Comparison of ENCODE assay signal across 8 cellular contexts in the genomic region with DNA sequence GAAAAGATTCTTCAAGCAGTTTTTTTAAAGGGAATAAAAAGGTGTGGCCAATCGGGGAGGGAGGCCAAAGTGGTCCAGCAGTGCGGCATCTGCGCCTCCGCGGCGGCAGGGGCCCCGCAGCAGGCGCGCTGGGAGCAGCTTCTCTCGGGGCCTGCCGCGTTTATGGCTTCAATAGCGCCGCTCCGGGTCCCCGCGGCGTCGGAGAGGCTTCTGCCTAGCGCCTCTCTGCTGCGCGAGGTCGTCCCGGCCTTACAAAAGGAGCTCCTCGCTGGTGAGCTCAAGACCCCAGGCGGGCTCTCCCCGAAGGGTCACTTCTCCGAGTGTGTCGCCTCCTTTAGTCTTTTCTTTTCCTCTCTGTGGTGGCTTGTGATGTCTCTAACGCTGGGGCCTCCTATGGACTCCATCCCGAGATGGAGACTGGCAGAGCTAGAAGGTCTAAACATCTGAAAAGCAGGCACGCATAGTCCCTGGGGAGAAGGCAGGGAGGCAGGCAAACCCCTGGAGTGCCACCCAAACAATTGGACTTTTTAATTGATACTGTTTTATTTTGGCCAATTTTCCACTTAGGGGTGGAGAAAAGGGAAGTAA.
DNase-seq lines count a peak whose midpoint lies in the region; ATAC-seq and TF ChIP-seq lines count a peak whose summit lies in the region.

No MANE protein-coding gene starts in this region.

- H3K27ac Mint-ChIP-seq in GM23338 = no peak overlapping the region
- H3K27ac Mint-ChIP-seq in activated T-cell treated with anti-CD3 and anti-CD28 coated beads, Interleukin-2, amount 50 U/mL, for 72 hours = no peak overlapping the region

- H3K4me1 ChIP-seq in GM23338 (ENCODE audit: insufficient read depth) (peaks cover 12% of the 10 kb centered on the region; the same call in 1 of the 2 replicates), right cardiac atrium (ENCODE audit: control insufficient read depth, insufficient read depth, low read length) (no peaks in the 10 kb centered on the region)

- no peaks in the 10 kb centered on the region for H4K20me1 ChIP-seq in GM23338 (replicated peaks; ENCODE audit: insufficient read depth)

- H3F3A ChIP-seq in GM23338 (replicated peaks; ENCODE audit: low read depth) = 0 out of 2 replicates have a peak, but pooled peaks cover 4% of the 10 kb centered on the region

- 13% methylated on average over 32 of the region's 32 CpGs for WGBS in right cardiac atrium

- no peaks in the 10 kb centered on the region for H3K36me3 ChIP-seq in GM23338 (ENCODE audit: insufficient read depth)

- H3K4me2 ChIP-seq in GM23338 = peak overlapping the region; percentile 80

- ATAC-seq in GM23338 = peak; percentile 96
- peak in 1 of 2 donors; percentile 53 for ATAC-seq in activated T-cell treated with anti-CD3 and anti-CD28 coated beads, Interleukin-2, amount 50 U/mL, for 72 hours (replicated peaks in 1 of 2)
- ATAC-seq in right cardiac atrium = peak; percentile 54 to 68
- ATAC-seq in HG03025 (IDR thresholded peaks at IDR 0.05; ENCODE audit: low FRiP score, unreplicated experiment) = no peak

- H3K4me3 ChIP-seq in GM23338 = peak overlapping the region; percentile 49
- peak overlapping the region; percentile 43 for H3K4me3 ChIP-seq in right cardiac atrium (ENCODE audit: low read length)
- H3K4me3 ChIP-seq in retinal pigment epithelial cell (ENCODE audit: low read length) = peak overlapping the region; percentile 22

- intact Hi-C loops in right cardiac atrium (cut with DNase I) = loop anchor here (5.0 to 10.0 kb wide), 5 partner anchors 107 to 377 kb away; a partner anchor contains a TSS

- H3K27ac ChIP-seq in GM23338 (ENCODE audit: low read depth) (no peak overlapping the region), right cardiac atrium (ENCODE audit: low read length) (no peak overlapping the region)

- H3K4me3 Mint-ChIP-seq in GM23338 = peak overlapping the region; percentile 61
- H3K4me3 Mint-ChIP-seq in activated T-cell treated with anti-CD3 and anti-CD28 coated beads, Interleukin-2, amount 50 U/mL, for 72 hours = peak overlapping the region in 1 of 2 donors; percentile 46

- H3K27me3 Mint-ChIP-seq in GM23338 (ENCODE audit: insufficient read depth, low read depth, poor library complexity) = peaks cover 25% of the 10 kb centered on the region
- H3K27me3 Mint-ChIP-seq in activated T-cell treated with anti-CD3 and anti-CD28 coated beads, Interleukin-2, amount 50 U/mL, for 72 hours (ENCODE audit: low read depth) = peaks cover 14% of the 10 kb centered on the region

- H3K79me2 ChIP-seq in GM23338 (replicated peaks; ENCODE audit: insufficient read depth) = no peaks in the 10 kb centered on the region

- H3K9me3 ChIP-seq in right cardiac atrium (ENCODE audit: control insufficient read depth, low read length) = no peaks in the 10 kb centered on the region

- no peaks in the 10 kb centered on the region for H3K9me2 ChIP-seq in GM23338 (ENCODE audit: insufficient read depth)

- H3K27me3 ChIP-seq in GM23338 (ENCODE audit: insufficient read depth) (peaks cover 21% of the 10 kb centered on the region), right cardiac atrium (ENCODE audit: control insufficient read depth, insufficient read depth) (no peaks in the 10 kb centered on the region)

- TF ChIP-seq CTCF in GM23338 (conservative IDR thresholded peaks at IDR 0.05; ENCODE audit: low read depth in 2 of 2) (0 out of 4 replicates have a peak, but pooled peaks of 1 of the 2 experiments have one; percentile 10), retinal pigment epithelial cell (conservative IDR thresholded peaks at IDR 0.05; ENCODE audit: low read depth, low read length) (peak; percentile 9)

- peak; percentile 88 for DNase-seq in GM23338 (ENCODE audit: low spot score)
- DNase-seq in activated T-cell treated with anti-CD3 and anti-CD28 coated beads, Interleukin-2, amount 50 U/mL, for 72 hours = peak; percentile 9 to 26
- DNase-seq in right cardiac atrium = peak; percentile 17 to 66 (median 62)
- no peak for DNase-seq in retinal pigment epithelial cell (ENCODE audit: low read depth)
- no peak for DNase-seq in stimulated activated naive CD4-positive, alpha-beta T cell (lab: John Stamatoyannopoulos, UW)
- no peak for DNase-seq in activated CD4-positive, alpha-beta T cell treated with anti-CD3 and anti-CD28 coated beads, Interleukin-2, amount 50 U/mL, for 1 hour
- DNase-seq in EL = no peak

- peak overlapping the region; percentile 98 for H2AFZ ChIP-seq in GM23338

- peaks cover 6% of the 10 kb centered on the region; the same call in 2 of the 3 replicates for H3K9me3 Mint-ChIP-seq in GM23338
- no peaks in the 10 kb centered on the region for H3K9me3 Mint-ChIP-seq in activated T-cell treated with anti-CD3 and anti-CD28 coated beads, Interleukin-2, amount 50 U/mL, for 72 hours

- H3K36me3 Mint-ChIP-seq in GM23338 (ENCODE audit: low read depth) = no peaks in the 10 kb centered on the region
- no peaks in the 10 kb centered on the region for H3K36me3 Mint-ChIP-seq in activated T-cell treated with anti-CD3 and anti-CD28 coated beads, Interleukin-2, amount 50 U/mL, for 72 hours (ENCODE audit: insufficient read depth in 2 of 2)

- H3K4me1 Mint-ChIP-seq in GM23338 = peaks cover 13% of the 10 kb centered on the region; the same call in 2 of the 3 replicates
- peaks cover 35% of the 10 kb centered on the region for H3K4me1 Mint-ChIP-seq in activated T-cell treated with anti-CD3 and anti-CD28 coated beads, Interleukin-2, amount 50 U/mL, for 72 hours (ENCODE audit: low read depth)

TF ChIP-seq in GM23338, 12 proteins besides CTCF, POLR2A, EP300 and RAD21 (continues in another document):
- TF ChIP-seq STAT1 (IDR thresholded peaks at IDR 0.05; ENCODE audit: unreplicated experiment) = no peak
- TF ChIP-seq CREB1 (CRISPR knock-in tag; IDR thresholded peaks at IDR 0.05; ENCODE audit: low read depth) = no peak
- TF ChIP-seq JUNB (IDR thresholded peaks at IDR 0.05; ENCODE audit: unreplicated experiment) = no peak
- TF ChIP-seq ZNF331 (CRISPR knock-in tag; IDR thresholded peaks at IDR 0.05; ENCODE audit: low read depth) = no peak
- no peak for TF ChIP-seq ZNF114 (CRISPR knock-in tag; IDR thresholded peaks at IDR 0.05)
- no peak for TF ChIP-seq POLR2AphosphoS5 (IDR thresholded peaks at IDR 0.05; ENCODE audit: low read depth)
- no peak for TF ChIP-seq EZH2phosphoT487 (IDR thresholded peaks at IDR 0.05; ENCODE audit: unreplicated experiment)
- TF ChIP-seq NANOG (IDR thresholded peaks at IDR 0.05; ENCODE audit: borderline replicate concordance) = no peak
- TF ChIP-seq, protein P1, sequence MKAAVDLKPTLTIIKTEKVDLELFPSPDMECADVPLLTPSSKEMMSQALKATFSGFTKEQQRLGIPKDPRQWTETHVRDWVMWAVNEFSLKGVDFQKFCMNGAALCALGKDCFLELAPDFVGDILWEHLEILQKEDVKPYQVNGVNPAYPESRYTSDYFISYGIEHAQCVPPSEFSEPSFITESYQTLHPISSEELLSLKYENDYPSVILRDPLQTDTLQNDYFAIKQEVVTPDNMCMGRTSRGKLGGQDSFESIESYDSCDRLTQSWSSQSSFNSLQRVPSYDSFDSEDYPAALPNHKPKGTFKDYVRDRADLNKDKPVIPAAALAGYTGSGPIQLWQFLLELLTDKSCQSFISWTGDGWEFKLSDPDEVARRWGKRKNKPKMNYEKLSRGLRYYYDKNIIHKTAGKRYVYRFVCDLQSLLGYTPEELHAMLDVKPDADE (IDR thresholded peaks at IDR 0.05) = no peak
- TF ChIP-seq, protein P2, sequence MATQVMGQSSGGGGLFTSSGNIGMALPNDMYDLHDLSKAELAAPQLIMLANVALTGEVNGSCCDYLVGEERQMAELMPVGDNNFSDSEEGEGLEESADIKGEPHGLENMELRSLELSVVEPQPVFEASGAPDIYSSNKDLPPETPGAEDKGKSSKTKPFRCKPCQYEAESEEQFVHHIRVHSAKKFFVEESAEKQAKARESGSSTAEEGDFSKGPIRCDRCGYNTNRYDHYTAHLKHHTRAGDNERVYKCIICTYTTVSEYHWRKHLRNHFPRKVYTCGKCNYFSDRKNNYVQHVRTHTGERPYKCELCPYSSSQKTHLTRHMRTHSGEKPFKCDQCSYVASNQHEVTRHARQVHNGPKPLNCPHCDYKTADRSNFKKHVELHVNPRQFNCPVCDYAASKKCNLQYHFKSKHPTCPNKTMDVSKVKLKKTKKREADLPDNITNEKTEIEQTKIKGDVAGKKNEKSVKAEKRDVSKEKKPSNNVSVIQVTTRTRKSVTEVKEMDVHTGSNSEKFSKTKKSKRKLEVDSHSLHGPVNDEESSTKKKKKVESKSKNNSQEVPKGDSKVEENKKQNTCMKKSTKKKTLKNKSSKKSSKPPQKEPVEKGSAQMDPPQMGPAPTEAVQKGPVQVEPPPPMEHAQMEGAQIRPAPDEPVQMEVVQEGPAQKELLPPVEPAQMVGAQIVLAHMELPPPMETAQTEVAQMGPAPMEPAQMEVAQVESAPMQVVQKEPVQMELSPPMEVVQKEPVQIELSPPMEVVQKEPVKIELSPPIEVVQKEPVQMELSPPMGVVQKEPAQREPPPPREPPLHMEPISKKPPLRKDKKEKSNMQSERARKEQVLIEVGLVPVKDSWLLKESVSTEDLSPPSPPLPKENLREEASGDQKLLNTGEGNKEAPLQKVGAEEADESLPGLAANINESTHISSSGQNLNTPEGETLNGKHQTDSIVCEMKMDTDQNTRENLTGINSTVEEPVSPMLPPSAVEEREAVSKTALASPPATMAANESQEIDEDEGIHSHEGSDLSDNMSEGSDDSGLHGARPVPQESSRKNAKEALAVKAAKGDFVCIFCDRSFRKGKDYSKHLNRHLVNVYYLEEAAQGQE (IDR thresholded peaks at IDR 0.05; ENCODE audit: unreplicated experiment) = no peak
- TF ChIP-seq EZH2 (IDR thresholded peaks at IDR 0.05; ENCODE audit: low read depth, unreplicated experiment) = no peak

Comparison
In these comparisons a context has a peak if more than half of its experiments do, and no peak if none do; other contexts are left out.
1. DNase-seq: peak in GM23338 (single experiment), activated T-cell treated with anti-CD3 and anti-CD28 coated beads, Interleukin-2, amount 50 U/mL, for 72 hours (2 of 2) and right cardiac atrium (3 of 3); none in retinal pigment epithelial cell (single experiment), stimulated activated naive CD4-positive, alpha-beta T cell (0 of 6), activated CD4-positive, alpha-beta T cell treated with anti-CD3 and anti-CD28 coated beads, Interleukin-2, amount 50 U/mL, for 1 hour (single experiment) and EL (single experiment).
2. Peak in every context shown above with its lines, with median percentiles within 50 percentile points of each other: H3K4me3 ChIP-seq.